8 cellular contexts compared by ENCODE assay signal in the genomic region with DNA sequence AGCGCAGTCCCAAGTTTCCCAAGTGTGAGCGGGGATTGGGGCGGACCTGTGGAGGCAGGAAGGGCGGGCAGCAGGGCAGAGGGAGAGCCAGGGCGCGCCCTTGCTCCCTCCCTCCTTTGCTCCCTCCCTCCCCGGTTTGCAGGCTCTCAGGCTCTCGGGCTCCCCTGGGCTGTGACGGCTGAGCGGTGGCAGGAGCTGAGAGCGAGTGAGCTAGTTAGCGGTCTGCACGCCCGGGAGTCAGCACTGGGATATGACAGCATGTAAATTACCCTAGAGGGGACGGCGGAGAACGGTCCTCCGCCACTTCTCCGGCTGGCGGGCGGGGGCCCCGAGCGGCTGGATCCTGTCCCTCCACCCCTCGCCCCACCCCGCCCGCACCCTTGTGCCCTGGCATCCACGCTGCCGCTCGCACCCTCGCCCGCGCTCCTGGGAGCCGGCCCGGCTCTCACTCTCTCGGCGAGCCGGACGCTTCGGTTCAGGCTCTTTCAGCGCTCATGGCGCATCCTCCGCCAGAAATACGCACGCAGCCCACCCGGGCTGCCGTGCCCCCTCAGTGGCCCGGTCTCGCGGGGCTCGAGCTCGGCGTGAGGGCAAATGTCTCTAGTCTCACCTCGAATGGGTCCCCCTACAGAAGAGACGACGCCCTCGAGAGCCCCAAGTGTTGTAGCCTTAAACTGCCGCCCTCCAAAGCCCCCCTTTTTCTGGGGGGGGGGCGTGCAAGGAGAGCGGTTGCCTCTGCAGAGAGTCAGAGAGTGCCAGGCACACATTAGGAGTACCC. TPM values are rescaled to one million over a fixed set of nuclear protein-coding genes. Genes with fewer than 3 reads are reported as not detected.
A peak's percentile ranks its signal among the peaks of the same experiment; 100 is the strongest.
DNase-seq lines count a peak whose midpoint lies in the region; ATAC-seq, FAIRE-seq and TF ChIP-seq lines count a peak whose summit lies in the region.

A gene (minus strand): TSS at position 54 of the 778 bp plus-strand sequence. CDS start 368 bp downstream, outside the sequence.

- 0% methylated on average over 1 to 5 of the region's 59 CpGs for WGBS in thyroid gland, 2 donors

- no peak within 1 kb of the TSS for H3K27ac ChIP-seq in DOHH2 (ENCODE audit: low read depth, low read length)
- no peak within 1 kb of the TSS for H3K27ac ChIP-seq in GM23338 (ENCODE audit: low read depth)
- no peak within 1 kb of the TSS for H3K27ac ChIP-seq in neural progenitor cell
- H3K27ac ChIP-seq in thyroid gland: peak within 1 kb of the TSS; percentile 76 to 90 (median 86)

- H4K20me1 ChIP-seq in DOHH2 (ENCODE audit: control insufficient read depth, insufficient read depth, low read depth, low read length) (no peaks in the 10 kb centered on the region), GM23338 (replicated peaks; ENCODE audit: insufficient read depth) (no peaks in the 10 kb centered on the region), neural progenitor cell (ENCODE audit: low read depth) (no peaks in the 10 kb centered on the region)

- no peaks in the 10 kb centered on the region for H3K9me2 ChIP-seq in DOHH2 (replicated peaks; ENCODE audit: control insufficient read depth, low read length)
- no peaks in the 10 kb centered on the region for H3K9me2 ChIP-seq in GM23338 (ENCODE audit: insufficient read depth)

- H3K27me3 ChIP-seq in DOHH2 (ENCODE audit: control insufficient read depth, low read length) (peaks cover 18% of the 10 kb centered on the region), GM23338 (ENCODE audit: insufficient read depth) (peaks cover 37% of the 10 kb centered on the region), neural progenitor cell (peaks cover 52% of the 10 kb centered on the region), thyroid gland (no peaks in the 10 kb centered on the region)

- H3K27ac Mint-ChIP-seq in GM23338 (no peak within 1 kb of the TSS), neural progenitor cell (no peak within 1 kb of the TSS)
- peak within 1 kb of the TSS; percentile 68 for H3K27ac Mint-ChIP-seq in activated naive CD4-positive, alpha-beta T cell treated with anti-CD3 and anti-CD28 coated beads for 36 hours

- H3K4me1 ChIP-seq in DOHH2 (ENCODE audit: control insufficient read depth, low read length) (peaks cover 18% of the 10 kb centered on the region), GM23338 (ENCODE audit: insufficient read depth) (peaks cover 31% of the 10 kb centered on the region), neural progenitor cell (peaks cover 24% of the 10 kb centered on the region), thyroid gland (peaks cover 0 to 9% of the 10 kb centered on the region in 2 donors)

- TF ChIP-seq CTCF in DOHH2 (IDR thresholded peaks at IDR 0.05; ENCODE audit: low read depth, low read length, poor library complexity, severe bottlenecking): no peak
- no peak for TF ChIP-seq CTCF in GM23338 (conservative IDR thresholded peaks at IDR 0.05; ENCODE audit: low read depth in 2 of 2)
- no peak for TF ChIP-seq CTCF in neural progenitor cell (IDR thresholded peaks at IDR 0.05)
- peak in 2 of 6 experiments; percentile 8 to 30 for TF ChIP-seq CTCF in thyroid gland (IDR thresholded peaks at IDR 0.05)

- H3K4me1 Mint-ChIP-seq in GM23338: peaks cover 28% of the 10 kb centered on the region
- H3K4me1 Mint-ChIP-seq in activated naive CD4-positive, alpha-beta T cell treated with anti-CD3 and anti-CD28 coated beads for 36 hours (ENCODE audit: low read depth): peaks cover 4% of the 10 kb centered on the region
- peaks cover 19% of the 10 kb centered on the region for H3K4me1 Mint-ChIP-seq in neural progenitor cell

- intact Hi-C loops in activated naive CD4-positive, alpha-beta T cell treated with anti-CD3 and anti-CD28 coated beads for 36 hours (cut with micrococcal nuclease): loop anchor here (1.0 to 10.0 kb wide), 8 partner anchors 34 to 879 kb away; no protein-coding TSS in a partner anchor
- intact Hi-C loops in thyroid gland (cut with DNase I): loop anchor here (5.0 kb wide), 1 partner anchor 114 kb away; no protein-coding TSS in a partner anchor

- no peaks in the 10 kb centered on the region for H3K36me3 ChIP-seq in DOHH2 (ENCODE audit: control insufficient read depth, low read length)
- no peaks in the 10 kb centered on the region for H3K36me3 ChIP-seq in GM23338 (ENCODE audit: insufficient read depth)
- no peaks in the 10 kb centered on the region for H3K36me3 ChIP-seq in neural progenitor cell
- H3K36me3 ChIP-seq in thyroid gland: no peaks in the 10 kb centered on the region

- H3K4me2 ChIP-seq in DOHH2 (ENCODE audit: low read length) (peak within 1 kb of the TSS; percentile 85), GM23338 (peak within 1 kb of the TSS; percentile 83), neural progenitor cell (peak within 1 kb of the TSS; percentile 89)

- peak; percentile 75 for DNase-seq in GM23338 (ENCODE audit: low spot score)
- DNase-seq in Kasumi-1 (lab: John Stamatoyannopoulos, UW): peak; percentile 24 to 32
- peak; percentile 21 for DNase-seq in SK-N-DZ (ENCODE audit: low spot score)
- peak; percentile 78 for DNase-seq in activated naive CD4-positive, alpha-beta T cell treated with anti-CD3 and anti-CD28 coated beads for 36 hours
- peak; percentile 54 to 59 for DNase-seq in frontal cortex (ENCODE audit: low spot score in 2 of 2)
- peak; percentile 87 for DNase-seq in neural progenitor cell (ENCODE audit: low spot score)
- peak; percentile 90 for DNase-seq in thyroid gland

- ATAC-seq in GM23338: peak; percentile 76

- peak within 1 kb of the TSS; percentile 71 for H3K4me3 Mint-ChIP-seq in GM23338
- H3K4me3 Mint-ChIP-seq in activated naive CD4-positive, alpha-beta T cell treated with anti-CD3 and anti-CD28 coated beads for 36 hours: peak within 1 kb of the TSS; percentile 85
- peak within 1 kb of the TSS; percentile 84 for H3K4me3 Mint-ChIP-seq in neural progenitor cell

- CTCF ChIA-PET in activated naive CD4-positive, alpha-beta T cell treated with anti-CD3 and anti-CD28 coated beads for 36 hours (lab: Charles Lee): interaction anchor here (0.6 to 5.8 kb wide), 12 partner anchors 8 to 296 kb away, joined by 3 to 124 read pairs (median 4); no protein-coding TSS in a partner anchor

- peak within 1 kb of the TSS; percentile 80 for H2AFZ ChIP-seq in GM23338
- H2AFZ ChIP-seq in neural progenitor cell (replicated peaks): peak within 1 kb of the TSS; percentile 87

- H3K79me2 ChIP-seq in DOHH2 (ENCODE audit: control insufficient read depth, low read length) (no peaks in the 10 kb centered on the region), GM23338 (replicated peaks; ENCODE audit: insufficient read depth) (no peaks in the 10 kb centered on the region), neural progenitor cell (ENCODE audit: low read depth) (no peaks in the 10 kb centered on the region)

- H3K36me3 Mint-ChIP-seq in GM23338 (ENCODE audit: low read depth) (no peaks in the 10 kb centered on the region), neural progenitor cell (no peaks in the 10 kb centered on the region)
- no peaks in the 10 kb centered on the region for H3K36me3 Mint-ChIP-seq in activated naive CD4-positive, alpha-beta T cell treated with anti-CD3 and anti-CD28 coated beads for 36 hours (ENCODE audit: low read depth)

- H3K4me3 ChIP-seq in DOHH2 (ENCODE audit: low read length): peak within 1 kb of the TSS; percentile 66
- peak within 1 kb of the TSS; percentile 60 for H3K4me3 ChIP-seq in GM23338
- peak within 1 kb of the TSS; percentile 56 for H3K4me3 ChIP-seq in neural progenitor cell
- peak within 1 kb of the TSS in 2 of 3 donors; percentile 11 to 38 for H3K4me3 ChIP-seq in thyroid gland (replicated peaks in 1 of 3)

- FAIRE-seq in frontal cortex (lab: Jason Lieb, UNC): no peak

- H3K9me3 Mint-ChIP-seq in GM23338 (no peaks in the 10 kb centered on the region), neural progenitor cell (no peaks in the 10 kb centered on the region)
- no peaks in the 10 kb centered on the region for H3K9me3 Mint-ChIP-seq in activated naive CD4-positive, alpha-beta T cell treated with anti-CD3 and anti-CD28 coated beads for 36 hours

- peak; percentile 1 to 90 for TF ChIP-seq POLR2A in thyroid gland (IDR thresholded peaks at IDR 0.05)

- H3K9me3 ChIP-seq in DOHH2 (ENCODE audit: control insufficient read depth, insufficient read depth, low read length) (no peaks in the 10 kb centered on the region), neural progenitor cell (ENCODE audit: low read depth) (no peaks in the 10 kb centered on the region), thyroid gland (no peaks in the 10 kb centered on the region)

- H3F3A ChIP-seq in DOHH2 (ENCODE audit: control insufficient read depth, insufficient read depth) (no peaks in the 10 kb centered on the region), GM23338 (replicated peaks; ENCODE audit: low read depth) (no peaks in the 10 kb centered on the region), neural progenitor cell (ENCODE audit: low read depth) (no peaks in the 10 kb centered on the region)

- H3K27me3 Mint-ChIP-seq in GM23338 (ENCODE audit: insufficient read depth, low read depth, poor library complexity) (peaks cover 30% of the 10 kb centered on the region), neural progenitor cell (ENCODE audit: insufficient read depth, low read depth) (peaks cover 23% of the 10 kb centered on the region)
- no peaks in the 10 kb centered on the region for H3K27me3 Mint-ChIP-seq in activated naive CD4-positive, alpha-beta T cell treated with anti-CD3 and anti-CD28 coated beads for 36 hours (ENCODE audit: low read depth)

- H3K9ac ChIP-seq in neural progenitor cell: no peak within 1 kb of the TSS

TF ChIP-seq in GM23338, 12 proteins besides CTCF, POLR2A, EP300 and RAD21 (continues in another document):
- TF ChIP-seq EZH2 (IDR thresholded peaks at IDR 0.05; ENCODE audit: low read depth, unreplicated experiment) (no peak), CREB1 (CRISPR knock-in tag; IDR thresholded peaks at IDR 0.05; ENCODE audit: low read depth) (no peak), STAT1 (IDR thresholded peaks at IDR 0.05; ENCODE audit: unreplicated experiment) (no peak), POLR2AphosphoS5 (IDR thresholded peaks at IDR 0.05; ENCODE audit: low read depth) (no peak), JUNB (IDR thresholded peaks at IDR 0.05; ENCODE audit: unreplicated experiment) (no peak), EZH2phosphoT487 (IDR thresholded peaks at IDR 0.05; ENCODE audit: unreplicated experiment) (no peak)

RNA-seq across cellular contexts. Expression of the gene that starts here (rescaled TPM):
- 10.9 and 20.0 TPM in 2 replicates for total RNA-seq in GM23338 (2014; rRNA removed; shearing (Covaris generic))
- polyA plus RNA-seq in GM23338 (2016; fragmentation: Nextera tagmentation; extraction: Ambion mirVana): 10.2 and 12.6 TPM in 2 replicates
- 47.0 and 48.2 TPM in 2 replicates for polyA plus RNA-seq in SK-N-DZ (2014; cell fraction: cytosol; rRNA removed)
- 19.2 and 26.6 TPM in 2 replicates for polyA plus RNA-seq in SK-N-DZ (2014; cell fraction: nucleus; rRNA removed)
- 10 to 100 TPM; 28.0 to 29.2 TPM for total RNA-seq in activated naive CD4-positive, alpha-beta T cell treated with anti-CD3 and anti-CD28 coated beads for 36 hours
- 46.5 TPM for total RNA-seq in frontal cortex
- 44.9 and 51.0 TPM in 2 replicates for total RNA-seq in neural progenitor cell (ENCODE audit: low replicate concordance)
- 100 to 1,000 TPM; 268 to 504 (median 383) TPM for total RNA-seq in thyroid gland

Comparison
In these comparisons a context has a peak if more than half of its experiments do, and no peak if none do; other contexts are left out.
1. H3K27ac ChIP-seq: peak in thyroid gland (3 of 3); none in DOHH2 (single experiment), GM23338 (single experiment) and neural progenitor cell (single experiment).
2. DNase-seq: peak in every context shown above with its lines; median percentile 90 in thyroid gland; 87 in neural progenitor cell; 78 in activated naive CD4-positive, alpha-beta T cell treated with anti-CD3 and anti-CD28 coated beads for 36 hours; 75 in GM23338; 56 in frontal cortex; 28 in Kasumi-1; 21 in SK-N-DZ.
3. Peak in every context shown above with its lines, with median percentiles within 50 percentile points of each other: H3K4me2 ChIP-seq, H3K4me3 ChIP-seq and H3K4me3 Mint-ChIP-seq.